8 cellular contexts compared by ENCODE assay signal in the genomic region with DNA sequence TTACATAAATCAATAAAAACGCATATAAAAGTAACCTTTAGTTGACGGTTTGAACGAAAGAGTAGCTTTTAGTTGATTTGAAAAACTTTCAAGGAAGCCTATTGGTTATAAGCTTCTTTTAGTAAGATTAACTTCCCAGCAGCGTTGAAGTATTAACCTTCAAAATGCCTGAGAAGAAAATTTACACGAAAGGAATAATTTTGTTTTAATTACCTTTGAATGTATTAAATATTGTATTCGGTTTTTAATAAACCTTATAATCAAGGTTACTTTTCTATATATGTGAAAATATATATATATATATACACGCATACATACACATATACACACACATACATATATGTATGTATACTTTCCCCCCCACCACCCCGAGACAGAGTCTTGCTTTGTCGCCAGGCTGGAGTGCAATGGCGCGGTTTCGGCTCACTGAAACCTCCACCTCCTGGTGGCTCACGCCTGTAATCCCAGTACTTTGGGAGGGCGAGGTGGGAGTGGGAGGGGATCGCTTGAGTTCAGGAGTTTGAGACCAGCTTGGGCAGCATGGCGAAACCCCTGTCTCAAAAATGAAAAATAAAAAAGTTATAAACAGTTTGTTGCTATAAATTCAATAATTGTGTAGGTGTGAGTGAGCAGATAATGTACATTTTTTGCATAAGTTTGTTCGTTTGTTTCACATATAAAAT. TPM values are rescaled to one million over a fixed set of nuclear protein-coding genes. Genes with fewer than 3 reads are reported as not detected.
A peak's percentile ranks its signal among the peaks of the same experiment; 100 is the strongest.
DNase-seq lines count a peak whose midpoint lies in the region; ATAC-seq and TF ChIP-seq lines count a peak whose summit lies in the region.

No MANE protein-coding gene starts in this region.

- CTCF ChIA-PET in activated CD4-positive, alpha-beta memory T cell treated with anti-CD3 and anti-CD28 coated beads for 36 hours (lab: Charles Lee): interaction anchor here (0.6 to 2.7 kb wide), 27 partner anchors 8 to 366 kb away, joined by 3 to 36 read pairs (median 4); a partner anchor contains a TSS

- no peaks in the 10 kb centered on the region for H3K4me1 ChIP-seq in endodermal cell (ENCODE audit: control insufficient read depth, insufficient read depth, low read length)
- H3K4me1 ChIP-seq in mucosa of descending colon (ENCODE audit: low read depth): peaks cover 12% of the 10 kb centered on the region

- TF ChIP-seq CTCF in 22Rv1 (IDR thresholded peaks at IDR 0.05) (peak; percentile 43), endodermal cell (conservative IDR thresholded peaks at IDR 0.05) (peak; percentile 77), mucosa of descending colon (IDR thresholded peaks at IDR 0.05) (no peak)

- peak overlapping the region; percentile 85 for H3K9ac ChIP-seq in endodermal cell (ENCODE audit: extremely low read depth, low read length, poor library complexity, severe bottlenecking)

- peaks cover 5% of the 10 kb centered on the region for H3K27me3 ChIP-seq in endodermal cell (ENCODE audit: control insufficient read depth, insufficient read depth, low read length, poor library complexity, severe bottlenecking)

- peaks cover 2% of the 10 kb centered on the region for H3K36me3 Mint-ChIP-seq in activated CD4-positive, alpha-beta memory T cell treated with anti-CD3 and anti-CD28 coated beads for 36 hours
- no peaks in the 10 kb centered on the region for H3K36me3 Mint-ChIP-seq in endodermal cell (ENCODE audit: low read depth)

- H3K36me3 ChIP-seq in endodermal cell (ENCODE audit: control insufficient read depth, insufficient read depth, low read length) (no peaks in the 10 kb centered on the region), mucosa of descending colon (ENCODE audit: low read depth) (no peaks in the 10 kb centered on the region)

- no peaks in the 10 kb centered on the region for H3K27me3 Mint-ChIP-seq in activated CD4-positive, alpha-beta memory T cell treated with anti-CD3 and anti-CD28 coated beads for 36 hours
- H3K27me3 Mint-ChIP-seq in endodermal cell (ENCODE audit: insufficient read depth): peaks cover 3% of the 10 kb centered on the region

- POLR2A ChIA-PET in activated CD4-positive, alpha-beta memory T cell treated with anti-CD3 and anti-CD28 coated beads for 36 hours (lab: Charles Lee): interaction anchor here (0.6 to 2.6 kb wide), 13 partner anchors 22 to 364 kb away, joined by 3 to 32 read pairs (median 5); a partner anchor contains a TSS

- no peaks in the 10 kb centered on the region for H3K9me3 Mint-ChIP-seq in activated CD4-positive, alpha-beta memory T cell treated with anti-CD3 and anti-CD28 coated beads for 36 hours
- H3K9me3 Mint-ChIP-seq in endodermal cell: no peaks in the 10 kb centered on the region

- H3K4me1 Mint-ChIP-seq in activated CD4-positive, alpha-beta memory T cell treated with anti-CD3 and anti-CD28 coated beads for 36 hours (ENCODE audit: low read depth): peaks cover 14% of the 10 kb centered on the region
- no peaks in the 10 kb centered on the region for H3K4me1 Mint-ChIP-seq in endodermal cell

- H3K9me3 ChIP-seq in endodermal cell (ENCODE audit: control insufficient read depth, low read length): no peaks in the 10 kb centered on the region
- no peaks in the 10 kb centered on the region for H3K9me3 ChIP-seq in mucosa of descending colon

- intact Hi-C loops in activated CD4-positive, alpha-beta memory T cell treated with anti-CD3 and anti-CD28 coated beads for 36 hours (cut with micrococcal nuclease): loop anchor here (1.0 kb wide), 6 partner anchors 15 to 244 kb away; a partner anchor contains a TSS
- intact Hi-C loops in mucosa of descending colon (cut with DNase I, micrococcal nuclease): no loop called here

- ATAC-seq in GM18873 (IDR thresholded peaks at IDR 0.05; ENCODE audit: low FRiP score, unreplicated experiment) (peak; percentile 37), HG03521 (IDR thresholded peaks at IDR 0.05; ENCODE audit: unreplicated experiment) (peak; percentile 49), mucosa of descending colon (peak; percentile 71)

- H3K27ac Mint-ChIP-seq in activated CD4-positive, alpha-beta memory T cell treated with anti-CD3 and anti-CD28 coated beads for 36 hours: peak overlapping the region; percentile 94
- peak overlapping the region; percentile 90 for H3K27ac Mint-ChIP-seq in endodermal cell

- DNase-seq in NCI-H748 treated with DMSO at 0.1 percent for 48 hours (lab: John Stamatoyannopoulos, UW) (peak; percentile 63), endodermal cell (peak; percentile 89), mucosa of descending colon (peak; percentile 72 to 76 (median 74))
- DNase-seq in activated CD4-positive, alpha-beta memory T cell treated with anti-CD3 and anti-CD28 coated beads for 36 hours: peak; percentile 84
- DNase-seq in stimulated activated CD8-positive, alpha-beta memory T cell treated with anti-CD3 and anti-CD28 coated beads, Interleukin-4, amount 100 ng/mL, for 4 hours (ENCODE audit: low read depth in 2 of 2, low spot score in 1 of 2): peak; percentile 16 to 20

- H3K4me3 Mint-ChIP-seq in activated CD4-positive, alpha-beta memory T cell treated with anti-CD3 and anti-CD28 coated beads for 36 hours: peak overlapping the region; percentile 94
- peak overlapping the region; percentile 86 for H3K4me3 Mint-ChIP-seq in endodermal cell

- WGBS in endodermal cell (ENCODE audit: insufficient coverage in 1 of 2, insufficient read length in 1 of 2), 2 experiments: 45% methylated on average over 14 of the region's 17 CpGs; no CpG with 5 or more reads in 1 of the 2 experiments

- H3K4me3 ChIP-seq in endodermal cell (ENCODE audit: low read length) (peak overlapping the region; percentile 88), mucosa of descending colon (no peak overlapping the region)

- H3K27ac ChIP-seq in 22Rv1 (peak overlapping the region; percentile 80), endodermal cell (ENCODE audit: low read depth, low read length) (no peak overlapping the region)

RNA-seq across cellular contexts. Expression of a gene that starts 57.6 kb away (rescaled TPM):
- total RNA-seq in activated CD4-positive, alpha-beta memory T cell treated with anti-CD3 and anti-CD28 coated beads for 36 hours: 100 to 1,000 TPM; 102 to 103 TPM
- total RNA-seq in endodermal cell: 10 to 100 TPM; 40.2 to 46.0 TPM
- 83.4 TPM for polyA plus RNA-seq in endodermal cell (2013, experiment 1 of 2)
- 81.5 TPM for polyA plus RNA-seq in endodermal cell (2013, experiment 2 of 2)
- total RNA-seq in mucosa of descending colon: 10 to 100 TPM in 2 of 3 donors, 1 to 10 TPM in 1; 4.7 to 18.1 (median 10.5) TPM

Comparison
In these comparisons a context has a peak if more than half of its experiments do, and no peak if none do; other contexts are left out.
1. DNase-seq: peak in every context shown above with its lines; median percentile 89 in endodermal cell; 84 in activated CD4-positive, alpha-beta memory T cell treated with anti-CD3 and anti-CD28 coated beads for 36 hours; 74 in mucosa of descending colon; 63 in NCI-H748 treated with DMSO at 0.1 percent for 48 hours; 18 in stimulated activated CD8-positive, alpha-beta memory T cell treated with anti-CD3 and anti-CD28 coated beads, Interleukin-4, amount 100 ng/mL, for 4 hours.